In genomic region chr7:15967551-15967950, GRCh38 we compare ENCODE assay signal across 16 cellular contexts.
A peak's percentile ranks its signal among the peaks of the same experiment; 100 is the strongest.
DNase-seq lines count a peak whose midpoint lies in the region; ATAC-seq and TF ChIP-seq lines count a peak whose summit lies in the region.
"Had no signal": no experiment of that assay in that cellular context is flagged by ENCODE, and none has a peak within 500 bp of the region (broad histone marks: within the 10 kb centered on the region; RNA-seq: fewer than 3 reads in every experiment).

No MANE protein-coding gene starts in this region.

- H3F3A ChIP-seq in GM23338 (replicated peaks; ENCODE audit: low read depth) = no peaks in the 10 kb centered on the region

- H3K36me3 ChIP-seq in GM23338 (ENCODE audit: insufficient read depth) = no peaks in the 10 kb centered on the region
- no peaks in the 10 kb centered on the region for H3K36me3 ChIP-seq in body of pancreas (replicated peaks in 1 of 2; ENCODE audit: insufficient read depth in 1 of 2, low read depth in 2 of 2)
- H3K36me3 ChIP-seq: HAP-1 had no signal

- intact Hi-C loops in body of pancreas (cut with DNase I) = no loop called here

- H3K27me3 Mint-ChIP-seq in GM23338 (ENCODE audit: insufficient read depth, low read depth, poor library complexity) (peaks cover 3% of the 10 kb centered on the region), neural crest cell (ENCODE audit: low read depth) (no peaks in the 10 kb centered on the region)
- H3K27me3 Mint-ChIP-seq: CD4-positive, alpha-beta memory T cell had no signal

- H3K9me2 ChIP-seq in GM23338 (ENCODE audit: insufficient read depth) = no peaks in the 10 kb centered on the region

- ATAC-seq in GM23338 (no peak), body of pancreas (no peak)
- ATAC-seq: GM12878 had no signal

- peak; percentile 74 for DNase-seq in COLO829 (ENCODE audit: low spot score)
- DNase-seq in GM23338 (ENCODE audit: low spot score) = no peak
- peak; percentile 86 for DNase-seq in SK-MEL-5 (ENCODE audit: low read depth, low spot score)
- no peak for DNase-seq in neural crest cell (ENCODE audit: low read depth, low spot score)
- DNase-seq in ureter (ENCODE audit: low spot score) = no peak
- DNase-seq in activated effector memory CD4-positive, alpha-beta T cell treated with anti-CD3 and anti-CD28 coated beads, Interleukin-2, amount 50 U/mL, for 16 hours = no peak
- DNase-seq in body of pancreas = no peak
- DNase-seq: C1 segment of cervical spinal cord; Caco-2; CD4-positive, alpha-beta memory T cell; DMS153; DND-41; GOT3; HFFc6 had no signal

- in situ Hi-C loops in SK-MEL-5 (cut with HindIII; ENCODE audit: low pct_unique_long_range_greater_than_20kb, low sequenced_read_pairs) = no loop called here

- no peaks in the 10 kb centered on the region for H3K36me3 Mint-ChIP-seq in GM23338 (ENCODE audit: low read depth)
- no peaks in the 10 kb centered on the region for H3K36me3 Mint-ChIP-seq in neural crest cell (ENCODE audit: low read depth)
- H3K36me3 Mint-ChIP-seq: CD4-positive, alpha-beta memory T cell had no signal

- no peak for TF ChIP-seq POLR2A in body of pancreas (IDR thresholded peaks at IDR 0.05)

- H3K4me3 ChIP-seq in GM23338 (no peak overlapping the region), body of pancreas (no peak overlapping the region)
- H3K4me3 ChIP-seq: GM12878, HAP-1 had no signal

- H3K27me3 ChIP-seq in GM23338 (ENCODE audit: insufficient read depth) (no peaks in the 10 kb centered on the region), body of pancreas (no peaks in the 10 kb centered on the region)

- H2AFZ ChIP-seq in GM23338 = 0 out of 2 replicates have a peak overlapping the region, but pooled peaks have one; percentile 29

- no peaks in the 10 kb centered on the region for H3K9me3 ChIP-seq in body of pancreas
- H3K9me3 ChIP-seq: Caco-2, HAP-1 had no signal

- TF ChIP-seq CTCF in GM23338 (conservative IDR thresholded peaks at IDR 0.05; ENCODE audit: low read depth in 2 of 2) (no peak), neural crest cell (conservative IDR thresholded peaks at IDR 0.05) (no peak), body of pancreas (IDR thresholded peaks at IDR 0.05) (no peak)

- H3K9me3 Mint-ChIP-seq in GM23338 (no peaks in the 10 kb centered on the region), neural crest cell (no peaks in the 10 kb centered on the region)
- H3K9me3 Mint-ChIP-seq: HFFc6 had no signal

- no peak overlapping the region for H3K4me2 ChIP-seq in GM23338

- no peaks in the 10 kb centered on the region for H3K4me1 Mint-ChIP-seq in GM23338
- peaks cover 21% of the 10 kb centered on the region for H3K4me1 Mint-ChIP-seq in neural crest cell
- H3K4me1 Mint-ChIP-seq: CD4-positive, alpha-beta memory T cell had no signal

- H3K27ac ChIP-seq in GM23338 (ENCODE audit: low read depth) (no peak overlapping the region), body of pancreas (no peak overlapping the region)

- H3K27ac Mint-ChIP-seq in GM23338 = no peak overlapping the region
- peak overlapping the region; percentile 40 for H3K27ac Mint-ChIP-seq in neural crest cell (ENCODE audit: unreplicated experiment)
- H3K27ac Mint-ChIP-seq: CD4-positive, alpha-beta memory T cell; HFFc6 had no signal

- H3K79me2 ChIP-seq in GM23338 (replicated peaks; ENCODE audit: insufficient read depth) = no peaks in the 10 kb centered on the region

- no peaks in the 10 kb centered on the region for H4K20me1 ChIP-seq in GM23338 (replicated peaks; ENCODE audit: insufficient read depth)

- 68 to 78% methylated on average over 3 of the region's 3 CpGs for WGBS in body of pancreas, 2 donors

- H3K4me3 Mint-ChIP-seq in GM23338 = no peak overlapping the region
- no peak overlapping the region for H3K4me3 Mint-ChIP-seq in neural crest cell
- H3K4me3 Mint-ChIP-seq: CD4-positive, alpha-beta memory T cell; HFFc6 had no signal

- H3K4me1 ChIP-seq in GM23338 (ENCODE audit: insufficient read depth) = no peaks in the 10 kb centered on the region
- H3K4me1 ChIP-seq in body of pancreas = no peaks in the 10 kb centered on the region
- H3K4me1 ChIP-seq: Caco-2, HAP-1 had no signal

TF ChIP-seq in GM23338, 12 proteins besides CTCF, POLR2A, EP300 and RAD21:
- TF ChIP-seq ZNF114 (CRISPR knock-in tag; IDR thresholded peaks at IDR 0.05) (no peak), POLR2AphosphoS5 (IDR thresholded peaks at IDR 0.05; ENCODE audit: low read depth) (no peak), ZNF331 (CRISPR knock-in tag; IDR thresholded peaks at IDR 0.05; ENCODE audit: low read depth) (no peak), NANOG (IDR thresholded peaks at IDR 0.05; ENCODE audit: borderline replicate concordance) (no peak), ZNF462 (CRISPR knock-in tag; IDR thresholded peaks at IDR 0.05) (no peak)

Comparison
In these comparisons a context has a peak if more than half of its experiments do, and no peak if none do; other contexts are left out.
1. DNase-seq: peak in COLO829 (single experiment) and SK-MEL-5 (single experiment); none in GM23338 (single experiment), neural crest cell (single experiment), ureter (single experiment), activated effector memory CD4-positive, alpha-beta T cell treated with anti-CD3 and anti-CD28 coated beads, Interleukin-2, amount 50 U/mL, for 16 hours (single experiment) and body of pancreas (0 of 4).